ENCODE assay signal across 20 cellular contexts in the genomic region with DNA sequence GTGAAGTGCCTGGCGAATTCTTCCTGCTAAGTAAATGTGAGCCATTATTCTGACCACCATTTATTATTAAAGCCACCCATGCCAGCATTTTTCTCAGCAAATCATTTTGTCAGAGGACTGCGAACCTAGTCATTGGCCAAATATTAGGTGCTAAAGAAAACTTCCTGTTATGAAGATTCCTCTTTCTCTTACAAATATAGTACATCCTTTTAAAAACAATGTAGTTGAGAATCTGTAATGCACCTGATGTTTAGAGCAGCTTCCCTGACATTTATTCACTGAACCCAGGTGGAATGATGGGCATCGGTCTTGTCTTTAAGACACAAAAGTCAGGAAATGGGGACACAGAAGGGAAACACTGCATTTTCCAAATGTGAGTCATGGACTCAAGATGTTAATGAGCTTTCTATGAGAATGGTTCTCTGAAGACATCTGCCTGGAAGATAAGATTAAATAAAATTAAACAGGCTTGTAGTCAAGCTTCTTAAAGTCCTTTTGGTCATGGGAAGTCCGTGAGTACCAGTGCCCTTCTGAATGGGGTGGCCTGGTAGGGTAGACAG.
"Had no signal": no experiment of that assay in that cellular context is flagged by ENCODE, and none has a peak within 500 bp of the region (broad histone marks: within the 10 kb centered on the region; RNA-seq: fewer than 3 reads in every experiment).

No MANE protein-coding gene starts in this region.

- H3K4me1 ChIP-seq: upper lobe of right lung had no signal

- H3K36me3 Mint-ChIP-seq: activated CD8-positive, alpha-beta memory T cell treated with anti-CD3 and anti-CD28 coated beads, Interleukin-2, amount 10 ng/mL, durations not matched to agents 7 days and 5 days; immature natural killer cell; natural killer cell had no signal

- H3K36me3 ChIP-seq: ascending aorta, breast epithelium, upper lobe of right lung had no signal

- H3K4me3 Mint-ChIP-seq: activated CD4-positive, alpha-beta memory T cell treated with anti-CD3 and anti-CD28 coated beads, Interleukin-2, amount 10 ng/mL, durations not matched to agents 7 days and 5 days; activated CD8-positive, alpha-beta memory T cell treated with anti-CD3 and anti-CD28 coated beads, Interleukin-2, amount 10 ng/mL, durations not matched to agents 7 days and 5 days; immature natural killer cell; natural killer cell; T-helper 2 cell treated with Interferon-gamma antibody and Interleukin-4, amounts not matched to agents 5 μg/mL and 100 μg/mL, for 36 hours; WTC11 had no signal

- H3K27me3 Mint-ChIP-seq: activated CD4-positive, alpha-beta memory T cell treated with anti-CD3 and anti-CD28 coated beads, Interleukin-2, amount 10 ng/mL, durations not matched to agents 7 days and 5 days; activated CD8-positive, alpha-beta memory T cell treated with anti-CD3 and anti-CD28 coated beads, Interleukin-2, amount 10 ng/mL, durations not matched to agents 7 days and 5 days had no signal

- ATAC-seq: activated CD8-positive, alpha-beta memory T cell treated with anti-CD3 and anti-CD28 coated beads, Interleukin-2, amount 10 ng/mL, durations not matched to agents 7 days and 5 days; esophagus mucosa; natural killer cell; WTC11 had no signal

- H3K27me3 ChIP-seq: ascending aorta, breast epithelium, upper lobe of right lung had no signal

- H3K27ac ChIP-seq: ascending aorta, breast epithelium, upper lobe of right lung had no signal

- H3K4me1 Mint-ChIP-seq: activated CD4-positive, alpha-beta memory T cell treated with anti-CD3 and anti-CD28 coated beads, Interleukin-2, amount 10 ng/mL, durations not matched to agents 7 days and 5 days; activated CD8-positive, alpha-beta memory T cell treated with anti-CD3 and anti-CD28 coated beads, Interleukin-2, amount 10 ng/mL, durations not matched to agents 7 days and 5 days; immature natural killer cell; natural killer cell had no signal

- H3K4me3 ChIP-seq: ascending aorta, breast epithelium, upper lobe of right lung had no signal

- DNase-seq: activated CD4-positive, alpha-beta memory T cell treated with anti-CD3 and anti-CD28 coated beads, Interleukin-2, amount 10 ng/mL, durations not matched to agents 7 days and 5 days; activated CD4-positive, alpha-beta T cell treated with anti-CD3 and anti-CD28 coated beads for 48 hours; activated CD8-positive, alpha-beta memory T cell treated with anti-CD3 and anti-CD28 coated beads, Interleukin-2, amount 10 ng/mL, durations not matched to agents 7 days and 5 days; activated naive CD4-positive, alpha-beta T cell treated with Interleukin-2 at 50 U/mL for 16 hours; activated T-cell treated with anti-CD3 and anti-CD28 coated beads, Interleukin-2, amount 50 U/mL, for 1 hour; cerebellar nuclear complex; cortex of kidney; effector CD4-positive, alpha-beta T cell; immature natural killer cell; natural killer cell; stimulated activated CD4-positive, alpha-beta T cell treated with anti-CD3 and anti-CD28 coated beads, Interleukin-12 subunit alpha, Interleukin-12 subunit beta, amount 100 ng/mL, for 4 hours; stimulated activated CD4-positive, alpha-beta T cell treated with anti-CD3 and anti-CD28 coated beads, Interleukin-1b, Interleukin-23, amount 100 ng/mL, for 48 hours; stimulated activated CD8-positive, alpha-beta memory T cell treated with anti-CD3 and anti-CD28 coated beads, Interleukin-4, amount 100 ng/mL, for 48 hours; stimulated activated naive CD4-positive, alpha-beta T cell; upper lobe of right lung had no signal

- H3K9me3 Mint-ChIP-seq: activated CD4-positive, alpha-beta memory T cell treated with anti-CD3 and anti-CD28 coated beads, Interleukin-2, amount 10 ng/mL, durations not matched to agents 7 days and 5 days had no signal

- H3K9me3 ChIP-seq: ascending aorta, breast epithelium, upper lobe of right lung had no signal
